In genomic region chr6:34234667-34235604, GRCh38 we compare ENCODE assay signal across 8 cellular contexts. TPM values are rescaled to one million over a fixed set of nuclear protein-coding genes. Genes with fewer than 3 reads are reported as not detected.
A peak's percentile ranks its signal among the peaks of the same experiment; 100 is the strongest.
DNase-seq lines count a peak whose midpoint lies in the region; ATAC-seq and TF ChIP-seq lines count a peak whose summit lies in the region.

No MANE protein-coding gene starts in this region.

- peak overlapping the region; percentile 4 for H3K4me3 Mint-ChIP-seq in activated CD8-positive, alpha-beta T cell treated with anti-CD3 and anti-CD28 coated beads for 36 hours

- intact Hi-C loops in activated CD8-positive, alpha-beta T cell treated with anti-CD3 and anti-CD28 coated beads for 36 hours (cut with micrococcal nuclease) = loop anchor here (5.0 kb wide), 1 partner anchor 38 kb away; no protein-coding TSS in a partner anchor

- H3K27me3 Mint-ChIP-seq in activated CD8-positive, alpha-beta T cell treated with anti-CD3 and anti-CD28 coated beads for 36 hours = no peaks in the 10 kb centered on the region

- POLR2A ChIA-PET in activated CD8-positive, alpha-beta T cell treated with anti-CD3 and anti-CD28 coated beads for 36 hours (lab: Charles Lee) = no interaction called here

- H3K4me1 Mint-ChIP-seq in activated CD8-positive, alpha-beta T cell treated with anti-CD3 and anti-CD28 coated beads for 36 hours (ENCODE audit: low read depth) = peaks cover 15% of the 10 kb centered on the region

- TF ChIP-seq CTCF in GM10266 (IDR thresholded peaks at IDR 0.05; ENCODE audit: control insufficient read depth, insufficient read depth, low read depth, missing control alignments) = no peak
- TF ChIP-seq CTCF in activated CD8-positive, alpha-beta T cell treated with anti-CD3 and anti-CD28 coated beads for 36 hours (IDR thresholded peaks at IDR 0.05) = no peak

- CTCF ChIA-PET in activated CD8-positive, alpha-beta T cell treated with anti-CD3 and anti-CD28 coated beads for 36 hours (lab: Charles Lee) = no interaction called here

- H3K36me3 Mint-ChIP-seq in activated CD8-positive, alpha-beta T cell treated with anti-CD3 and anti-CD28 coated beads for 36 hours (ENCODE audit: low read depth) = peaks cover 16% of the 10 kb centered on the region

- H3K9me3 Mint-ChIP-seq in activated CD8-positive, alpha-beta T cell treated with anti-CD3 and anti-CD28 coated beads for 36 hours = no peaks in the 10 kb centered on the region

- no peak for TF ChIP-seq POLR2A in GM18505 (IDR thresholded peaks at IDR 0.05; ENCODE audit: borderline replicate concordance, extremely low read depth, insufficient read depth, insufficient read length)

- H3K4me3 ChIP-seq in skin epidermis = peak overlapping the region; percentile 64 to 81 (median 69)

- H3K27ac Mint-ChIP-seq in activated CD8-positive, alpha-beta T cell treated with anti-CD3 and anti-CD28 coated beads for 36 hours = peak overlapping the region; percentile 53

- peak overlapping the region; percentile 46 to 95 (median 88) for H3K27ac ChIP-seq in skin epidermis

- ATAC-seq in activated CD8-positive, alpha-beta T cell treated with anti-CD3 and anti-CD28 coated beads for 36 hours = peak; percentile 14
- ATAC-seq in GM18505 (IDR thresholded peaks at IDR 0.05; ENCODE audit: unreplicated experiment) = no peak
- no peak for ATAC-seq in GM21390 (IDR thresholded peaks at IDR 0.05; ENCODE audit: unreplicated experiment)
- no peak for ATAC-seq in GM21619 (IDR thresholded peaks at IDR 0.05; ENCODE audit: unreplicated experiment)

- DNase-seq in GM10266 (ENCODE audit: extremely low spot score) = peak; percentile 67
- DNase-seq in activated CD8-positive, alpha-beta T cell treated with anti-CD3 and anti-CD28 coated beads for 36 hours = peak; percentile 60
- DNase-seq in germinal center (ENCODE audit: low spot score) = peak; percentile 30
- no peak for DNase-seq in central memory CD4-positive, alpha-beta T cell

RNA-seq across cellular contexts. Expression of gene HMGA1, which starts 1.7 kb away (rescaled TPM):
- total RNA-seq in activated CD8-positive, alpha-beta T cell treated with anti-CD3 and anti-CD28 coated beads for 36 hours = 100 to 1,000 TPM; 683 to 709 TPM

RNA-seq across cellular contexts. Expression of gene SMIM29, which starts 13.9 kb away (rescaled TPM):
- total RNA-seq in activated CD8-positive, alpha-beta T cell treated with anti-CD3 and anti-CD28 coated beads for 36 hours = 10 to 100 TPM; 13.3 to 16.4 TPM
